27 cellular contexts compared by ENCODE assay signal in the genomic region with DNA sequence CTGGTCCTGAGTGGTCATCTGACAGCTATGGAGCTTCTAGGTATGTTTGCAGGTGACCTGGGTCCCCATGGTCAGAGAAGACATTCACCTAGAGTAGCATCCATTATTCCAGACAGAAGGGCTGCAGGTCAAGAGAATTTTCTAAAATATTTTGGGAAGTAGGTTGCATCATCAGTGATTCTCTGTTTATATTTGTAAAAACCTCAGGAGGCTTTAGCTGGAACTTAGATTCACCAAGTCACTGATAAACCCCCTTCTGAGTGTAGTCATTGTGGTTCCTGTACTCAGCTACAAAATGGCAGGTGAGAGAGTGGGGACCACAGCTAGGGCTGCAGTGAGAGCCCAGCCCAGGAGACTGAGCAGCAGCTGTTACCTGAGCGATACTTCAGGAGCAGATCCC.
"Had no signal": no experiment of that assay in that cellular context is flagged by ENCODE, and none has a peak within 500 bp of the region (broad histone marks: within the 10 kb centered on the region; RNA-seq: fewer than 3 reads in every experiment).

No MANE protein-coding gene starts in this region.

- H3K27ac ChIP-seq: prostate gland, testis, tibial artery, upper lobe of right lung, uterus had no signal

- H3K9ac ChIP-seq: parathyroid adenoma had no signal

- H3K4me3 ChIP-seq: heart right ventricle, left lung, lung, mucosa of descending colon, prostate gland, right atrium auricular region, stomach, testis, tibial artery, upper lobe of right lung, uterus had no signal

- DNase-seq: cerebellar nuclear complex; cortex of kidney; effector memory CD8-positive, alpha-beta T cell; foreskin fibroblast; glutamatergic neuron; heart right ventricle; hippocampal formation; left cardiac atrium; left lung; mucosa of descending colon; naive B cell; stimulated activated CD4-positive, alpha-beta T cell treated with anti-CD3 and anti-CD28 coated beads, Interleukin-2, amount 100 ng/mL, for 24 hours; stimulated activated CD4-positive, alpha-beta T cell treated with anti-CD3 and anti-CD28 coated beads, Interleukin-4, amount 100 ng/mL, for 24 hours; stimulated activated naive CD4-positive, alpha-beta T cell treated with Interleukin-2 at 50 U/mL for 16 hours; stomach; substantia nigra; testis; tibial artery; upper lobe of right lung; uterus had no signal

- ATAC-seq: effector memory CD8-positive, alpha-beta T cell; heart right ventricle; left cardiac atrium; left lung; mucosa of descending colon; natural killer cell treated with Interleukin-12 subunit alpha and Interleukin-12 subunit beta and Interleukin-15 and Interleukin-18, amount 100 ng/mL, for 72 hours; sciatic nerve; stimulated activated effector memory CD8-positive, alpha-beta T cell treated with anti-CD3 and anti-CD28 coated beads, Interleukin-12 subunit alpha, Interleukin-12 subunit beta, amount 100 ng/mL, for 72 hours; upper lobe of right lung had no signal

- H3K27me3 ChIP-seq: right atrium auricular region, stomach, testis, tibial artery, upper lobe of right lung, uterus had no signal

- H3K9me3 ChIP-seq: heart right ventricle, left lung, mucosa of descending colon, prostate gland, right atrium auricular region, stomach, testis, tibial artery, upper lobe of right lung, uterus had no signal

- H3K4me1 ChIP-seq: parathyroid adenoma, uterus had no signal

- H3K36me3 ChIP-seq: heart right ventricle, left lung, prostate gland, right atrium auricular region, stomach, tibial artery, upper lobe of right lung, uterus had no signal

- H2AFZ ChIP-seq: parathyroid adenoma had no signal
